ENCODE assay signal across 8 cellular contexts in the genomic region with DNA sequence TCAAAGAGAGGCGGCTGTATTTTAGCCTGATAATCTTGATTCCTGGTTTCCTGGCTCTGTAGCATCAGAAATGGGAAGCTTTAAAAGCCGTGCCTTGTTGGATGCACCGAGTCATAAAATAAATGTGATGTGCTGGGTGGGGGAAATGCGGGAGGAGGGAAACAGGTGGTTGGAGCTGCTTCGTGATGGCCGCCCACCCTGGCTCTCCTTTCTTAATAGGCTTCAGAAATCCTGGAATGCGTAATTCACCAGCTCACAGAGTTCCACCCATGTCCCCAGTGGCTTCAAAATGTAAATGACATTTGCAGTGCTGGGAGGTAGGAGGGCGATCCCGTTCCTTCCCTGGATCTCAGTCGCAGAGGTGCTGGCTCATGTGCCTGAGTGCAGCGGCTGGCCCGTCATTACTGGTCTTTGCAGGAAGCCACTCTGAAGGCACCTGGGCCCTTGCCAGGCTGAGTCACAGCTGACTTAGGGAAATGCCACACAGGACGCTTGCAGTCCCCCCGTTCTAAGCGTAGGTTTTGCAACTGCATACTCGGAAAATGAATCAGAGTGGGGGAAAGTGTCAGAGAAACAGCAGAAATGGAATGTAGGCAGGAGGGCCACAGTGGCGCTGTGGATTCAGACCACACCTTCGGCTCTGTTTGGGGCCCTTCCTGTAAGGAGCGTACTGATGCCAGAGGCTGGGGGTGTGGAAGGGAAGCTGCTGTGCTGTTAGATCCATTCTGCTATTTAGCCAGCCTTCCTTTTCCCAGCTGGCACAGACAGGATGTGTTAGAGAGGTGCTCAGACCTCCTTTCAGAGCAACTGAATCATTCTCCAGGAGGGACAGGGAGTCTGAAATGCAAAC. TPM values are rescaled to one million over a fixed set of nuclear protein-coding genes. Genes with fewer than 3 reads are reported as not detected.
DNase-seq lines count a peak whose midpoint lies in the region; ATAC-seq and TF ChIP-seq lines count a peak whose summit lies in the region.

No MANE protein-coding gene starts in this region.

- peaks cover 19% of the 10 kb centered on the region for H3F3A ChIP-seq in SK-N-SH (replicated peaks; ENCODE audit: insufficient read depth)

- CTCF ChIA-PET in SK-N-SH (lab: Yijun Ruan, JAX), result interaction anchor here (0.6 to 1.6 kb wide), 6 partner anchors 18 to 441 kb away, joined by 3 to 5 read pairs (median 3); partner anchors contain the start of gene GALNT2

- POLR2A ChIA-PET in SK-N-SH (lab: Yijun Ruan, JAX), result no interaction called here

- H3K4me3 ChIP-seq in SK-N-SH (ENCODE audit: low read depth in 2 of 2, low read length in 1 of 2), result peak overlapping the region; percentile 20 to 42; a peak in 3 of 4 replicates
- H3K4me3 ChIP-seq in heart left ventricle, result peak overlapping the region in 9 of 12 donors; percentile 2 to 35 (median 16)
- peak overlapping the region; percentile 18 for H3K4me3 ChIP-seq in rectal smooth muscle tissue (ENCODE audit: low read length)
- H3K4me3 ChIP-seq in aorta (ENCODE audit: low read length in 2 of 2), result no peak overlapping the region

- peaks cover 51 to 52% of the 10 kb centered on the region in 2 experiments for H3K4me1 ChIP-seq in SK-N-SH (ENCODE audit: control insufficient read depth in 1 of 2, insufficient read depth in 2 of 2, low read depth in 1 of 2, low read length in 1 of 2)
- peaks cover 0 to 69% (median 38%) of the 10 kb centered on the region in 12 donors for H3K4me1 ChIP-seq in heart left ventricle
- H3K4me1 ChIP-seq in rectal smooth muscle tissue (ENCODE audit: control insufficient read depth, insufficient read depth, low read length), result peaks cover 9% of the 10 kb centered on the region
- H3K4me1 ChIP-seq in aorta (ENCODE audit: control insufficient read depth in 1 of 2, insufficient read depth in 2 of 2, low read length in 2 of 2), result peaks cover 8 to 15% of the 10 kb centered on the region in 2 donors

- in situ Hi-C loops in KBM-7 (cut with MboI; ENCODE audit: low pct_unique_long_range_greater_than_20kb, low sequenced_read_pairs), result no loop called here

- DNase-seq in COLO668 (lab: John Stamatoyannopoulos, UW; ENCODE audit: unreplicated experiment), result peak; percentile 88
- peak; percentile 71 for DNase-seq in KBM-7
- no peak for DNase-seq in SK-N-SH
- peak; percentile 77 for DNase-seq in activated naive CD8-positive, alpha-beta T cell treated with anti-CD3 and anti-CD28 coated beads, Interleukin-2, amount 50 U/mL, for 16 hours (ENCODE audit: low read depth, low spot score)
- DNase-seq in heart left ventricle, result peak; percentile 82 to 98 (median 94)
- peak; percentile 98 to 100 for DNase-seq in aorta

- H3K36me3 ChIP-seq in SK-N-SH (replicated peaks in 1 of 2; ENCODE audit: control insufficient read depth in 1 of 2, insufficient read depth in 2 of 2, low read length in 1 of 2), result peaks cover 0 to 3% of the 10 kb centered on the region in 2 experiments
- H3K36me3 ChIP-seq in heart left ventricle, result no peaks in the 10 kb centered on the region
- no peaks in the 10 kb centered on the region for H3K36me3 ChIP-seq in rectal smooth muscle tissue (ENCODE audit: control insufficient read depth, insufficient read depth, low read length)
- H3K36me3 ChIP-seq in aorta (ENCODE audit: control insufficient read depth in 1 of 2, insufficient read depth in 2 of 2, low read length in 1 of 2), result no peaks in the 10 kb centered on the region

- TF ChIP-seq POLR2A in heart left ventricle (IDR thresholded peaks at IDR 0.05), result peak in 1 of 2 donors; percentile 7

- peak; percentile 29 to 97; a peak in 3 of 4 replicates for TF ChIP-seq EP300 in SK-N-SH (IDR thresholded peaks at IDR 0.05; ENCODE audit: borderline replicate concordance in 1 of 2, low read depth in 1 of 2, low read length in 1 of 2)

- no peak overlapping the region for H2AFZ ChIP-seq in SK-N-SH (ENCODE audit: low read depth)

- H3K27ac ChIP-seq in SK-N-SH (ENCODE audit: low read depth in 2 of 2, low read length in 1 of 2), result peak overlapping the region; percentile 85 to 88
- H3K27ac ChIP-seq in heart left ventricle, result peak overlapping the region in 10 of 12 donors; percentile 4 to 80 (median 42)
- H3K27ac ChIP-seq in rectal smooth muscle tissue (ENCODE audit: low read depth, low read length), result no peak overlapping the region
- H3K27ac ChIP-seq in aorta (ENCODE audit: low read depth in 1 of 2, low read length in 2 of 2), result peak overlapping the region; percentile 18 to 99

- peaks cover 8% of the 10 kb centered on the region for H4K20me1 ChIP-seq in SK-N-SH (ENCODE audit: insufficient read depth)

- no peaks in the 10 kb centered on the region for H3K9me3 ChIP-seq in SK-N-SH
- H3K9me3 ChIP-seq in heart left ventricle, result no peaks in the 10 kb centered on the region
- H3K9me3 ChIP-seq in aorta (ENCODE audit: control insufficient read depth, low read length), result no peaks in the 10 kb centered on the region

- no peaks in the 10 kb centered on the region for H3K9me2 ChIP-seq in SK-N-SH

- H3K9ac ChIP-seq in SK-N-SH, result peak overlapping the region; percentile 43; the same call in 1 of the 2 replicates
- no peak overlapping the region for H3K9ac ChIP-seq in rectal smooth muscle tissue (ENCODE audit: low read length)

- TF ChIP-seq CTCF in SK-N-SH (IDR thresholded peaks at IDR 0.05), result no peak
- TF ChIP-seq CTCF in heart left ventricle (IDR thresholded peaks at IDR 0.05), result peak in 1 of 12 donors; percentile 8

- no peak for TF ChIP-seq RAD21 in SK-N-SH (IDR thresholded peaks at IDR 0.05; ENCODE audit: low read length)

- H3K4me2 ChIP-seq in SK-N-SH, result peak overlapping the region; percentile 67

- ATAC-seq in GM21367 (IDR thresholded peaks at IDR 0.05; ENCODE audit: unreplicated experiment), result peak; percentile 41
- peak; percentile 72 to 96 (median 94) for ATAC-seq in heart left ventricle
- ATAC-seq in aorta (ENCODE audit: low FRiP score), result peak; percentile 91

- H3K79me2 ChIP-seq in SK-N-SH (ENCODE audit: insufficient read depth), result peaks cover 71% of the 10 kb centered on the region

- H3K27me3 ChIP-seq in SK-N-SH (ENCODE audit: insufficient read depth), result no peaks in the 10 kb centered on the region
- no peaks in the 10 kb centered on the region for H3K27me3 ChIP-seq in heart left ventricle
- H3K27me3 ChIP-seq in rectal smooth muscle tissue (ENCODE audit: control insufficient read depth, insufficient read depth, low read length), result no peaks in the 10 kb centered on the region
- H3K27me3 ChIP-seq in aorta (ENCODE audit: control insufficient read depth in 1 of 2, insufficient read depth in 2 of 2, low read length in 1 of 2), result no peaks in the 10 kb centered on the region

- intact Hi-C loops in heart left ventricle (cut with DNase I), result loop anchor here in 1 of 10 donors (2.0 kb wide), 1 partner anchor 38 kb away; the partner anchor contains the start of gene GALNT2
- intact Hi-C loops in aorta (cut with DNase I), result loop anchor here (2.0 to 10.0 kb wide), 4 partner anchors 20 to 113 kb away; partner anchors contain the start of gene GALNT2 (in 2 of the 2)

- WGBS in SK-N-SH (ENCODE audit: low lambda C conversion rate), result 18% methylated on average over 19 of the region's 19 CpGs
- 14 to 27% (median 23%) methylated on average over 18 to 19 of the region's 19 CpGs for WGBS in heart left ventricle, 4 donors
- 8% methylated on average over 19 of the region's 19 CpGs for WGBS in aorta, 2 donors

TF ChIP-seq in SK-N-SH, 30 proteins besides CTCF, POLR2A, EP300 and RAD21 (continues in another document):
- TF ChIP-seq GATA2 (CRISPR knock-in tag; IDR thresholded peaks at IDR 0.05) (no peak), TAF1 (IDR thresholded peaks at IDR 0.05; ENCODE audit: borderline replicate concordance, low read depth, low read length) (no peak), SIN3A (IDR thresholded peaks at IDR 0.05; ENCODE audit: borderline replicate concordance, low read depth, low read length) (peak; percentile 89; the same call in 1 of the 2 replicates), ELF1 (IDR thresholded peaks at IDR 0.05) (peak; percentile 59), TCF12 (IDR thresholded peaks at IDR 0.05) (peak; percentile 95), REST (IDR thresholded peaks at IDR 0.05; ENCODE audit: low read depth, low read length) (peak; percentile 69)
- TF ChIP-seq, protein P1, sequence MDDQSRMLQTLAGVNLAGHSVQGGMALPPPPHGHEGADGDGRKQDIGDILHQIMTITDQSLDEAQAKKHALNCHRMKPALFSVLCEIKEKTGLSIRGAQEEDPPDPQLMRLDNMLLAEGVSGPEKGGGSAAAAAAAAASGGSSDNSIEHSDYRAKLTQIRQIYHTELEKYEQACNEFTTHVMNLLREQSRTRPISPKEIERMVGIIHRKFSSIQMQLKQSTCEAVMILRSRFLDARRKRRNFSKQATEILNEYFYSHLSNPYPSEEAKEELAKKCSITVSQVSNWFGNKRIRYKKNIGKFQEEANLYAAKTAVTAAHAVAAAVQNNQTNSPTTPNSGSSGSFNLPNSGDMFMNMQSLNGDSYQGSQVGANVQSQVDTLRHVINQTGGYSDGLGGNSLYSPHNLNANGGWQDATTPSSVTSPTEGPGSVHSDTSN (IDR thresholded peaks at IDR 0.05), result peak; percentile 89

RNA-seq across cellular contexts. Expression of gene GALNT2, which starts 37.6 kb away (rescaled TPM):
- polyA plus RNA-seq in SK-N-SH (2012; rRNA removed) (99.8 and 118 TPM in 2 replicates), heart left ventricle (10 to 100 TPM; 10.1 to 44.8 TPM), aorta (100 to 1,000 TPM in 1 of 2 donors, 10 to 100 TPM in 1; 29.1 to 101 TPM)
- polyA plus RNA-seq in SK-N-SH (2012; cell fraction: cytosol; rRNA removed), result 81.8 and 111 TPM in 2 replicates
- polyA plus RNA-seq in SK-N-SH (2012; cell fraction: nucleus; rRNA removed), result 93.4 and 117 TPM in 2 replicates
- total RNA-seq in heart left ventricle (10 to 100 TPM; 21.0 to 44.9 (median 31.6) TPM), aorta (100 to 1,000 TPM; 109 to 116 TPM)

Comparison
In these comparisons a context has a peak if more than half of its experiments do, and no peak if none do; other contexts are left out.
1. ATAC-seq: peak in every context shown above with its lines; median percentile 94 in heart left ventricle; 91 in aorta; 41 in GM21367.
2. H3K4me3 ChIP-seq: peak in SK-N-SH (2 of 2), heart left ventricle (9 of 12) and rectal smooth muscle tissue (single experiment); none in aorta (0 of 2).